Comparison of ENCODE assay signal across 28 cellular contexts in genomic region chr7:98758157-98758556, GRCh38.
"Had no signal": no experiment of that assay in that cellular context is flagged by ENCODE, and none has a peak within 500 bp of the region (broad histone marks: within the 10 kb centered on the region; RNA-seq: fewer than 3 reads in every experiment).

No MANE protein-coding gene starts in this region.

- H3K27me3 ChIP-seq: testis, thyroid gland, tibial artery, tibial nerve, transverse colon, upper lobe of left lung, upper lobe of right lung, uterus, vagina had no signal

- H3K4me1 ChIP-seq: stomach, suprapubic skin, testis, thyroid gland, tibial nerve, transverse colon, upper lobe of left lung, upper lobe of right lung, uterus had no signal

- H3K4me1 Mint-ChIP-seq: stimulated activated effector memory CD8-positive, alpha-beta T cell treated with anti-CD3 and anti-CD28 coated beads, Interleukin-12 subunit alpha, Interleukin-12 subunit beta, amount 100 ng/mL, for 72 hours; stimulated activated memory B cell treated with anti-CD40 and anti-IgM and Interleukin-4, amounts not matched to agents 10 μg/mL and 1 μg/mL and 100 μg/mL, for 72 hours; stimulated activated naive B cell treated with anti-CD40 and anti-IgM and Interleukin-4, amounts not matched to agents 10 μg/mL and 1 μg/mL and 100 μg/mL, for 72 hours; stimulated activated naive CD8-positive, alpha-beta T cell treated with anti-CD3 and anti-CD28 coated beads, Interleukin-15, amount 100 ng/mL, for 72 hours had no signal

- H3K4me3 ChIP-seq: stomach, suprapubic skin, testis, thoracic aorta, thyroid gland, tibial artery, tibial nerve, transverse colon, upper lobe of left lung, upper lobe of right lung, uterus, vagina had no signal

- H3K36me3 ChIP-seq: stomach, suprapubic skin, thoracic aorta, thyroid gland, tibial artery, tibial nerve, transverse colon, upper lobe of left lung, upper lobe of right lung, uterus, vagina had no signal

- DNase-seq: stimulated activated CD4-positive, alpha-beta T cell treated with anti-CD3 and anti-CD28 coated beads, Interleukin-2, amount 100 ng/mL, for 48 hours; stimulated activated CD4-positive, alpha-beta T cell treated with anti-CD3 and anti-CD28 coated beads, Interleukin-4, amount 100 ng/mL, for 1 hour; stimulated activated CD4-positive, alpha-beta T cell treated with anti-CD3 and anti-CD28 coated beads, Interleukin-4, amount 100 ng/mL, for 24 hours; stimulated activated CD4-positive, alpha-beta T cell treated with anti-CD3 and anti-CD28 coated beads, Interleukin-4, amount 100 ng/mL, for 4 hours; stimulated activated CD8-positive, alpha-beta memory T cell treated with anti-CD3 and anti-CD28 coated beads, Interleukin-4, amount 100 ng/mL, for 48 hours; stimulated activated naive B cell treated with anti-CD40 and anti-IgM and Interleukin-4, amounts not matched to agents 10 μg/mL and 1 μg/mL and 100 μg/mL, for 72 hours; stimulated activated naive CD4-positive, alpha-beta T cell; stimulated activated naive CD4-positive, alpha-beta T cell treated with Interleukin-2 at 50 U/mL for 16 hours; stimulated activated naive CD8-positive, alpha-beta T cell treated with anti-CD3 and anti-CD28 coated beads, Interleukin-15, amount 100 ng/mL, for 72 hours; stimulated activated naive CD8-positive, alpha-beta T cell treated with anti-CD3 and anti-CD28 coated beads, Interleukin-15, Interleukin-2, amounts not matched to agents 100 U/mL and 50 U/mL, for 24 hours; stomach; substantia nigra; testis; thyroid gland; tibial artery; transverse colon; trophoblast cell; upper lobe of left lung; upper lobe of right lung; uterus had no signal

- ATAC-seq: stimulated activated effector memory CD8-positive, alpha-beta T cell treated with anti-CD3 and anti-CD28 coated beads, Interleukin-12 subunit alpha, Interleukin-12 subunit beta, amount 100 ng/mL, for 72 hours; stimulated activated memory B cell treated with anti-CD40 and anti-IgM and Interleukin-4, amounts not matched to agents 10 μg/mL and 1 μg/mL and 100 μg/mL, for 72 hours; stimulated activated naive B cell treated with anti-CD40 and anti-IgM and Interleukin-4, amounts not matched to agents 10 μg/mL and 1 μg/mL and 100 μg/mL, for 72 hours; stimulated activated naive CD8-positive, alpha-beta T cell treated with anti-CD3 and anti-CD28 coated beads, Interleukin-15, amount 100 ng/mL, for 72 hours; stimulated activated naive CD8-positive, alpha-beta T cell treated with anti-CD3 and anti-CD28 coated beads, Interleukin-15, Interleukin-2, amounts not matched to agents 100 U/mL and 50 U/mL, for 24 hours; upper lobe of right lung had no signal

- H3K4me3 Mint-ChIP-seq: stimulated activated effector memory CD8-positive, alpha-beta T cell treated with anti-CD3 and anti-CD28 coated beads, Interleukin-12 subunit alpha, Interleukin-12 subunit beta, amount 100 ng/mL, for 72 hours; stimulated activated memory B cell treated with anti-CD40 and anti-IgM and Interleukin-4, amounts not matched to agents 10 μg/mL and 1 μg/mL and 100 μg/mL, for 72 hours; stimulated activated naive B cell treated with anti-CD40 and anti-IgM and Interleukin-4, amounts not matched to agents 10 μg/mL and 1 μg/mL and 100 μg/mL, for 72 hours; stimulated activated naive CD8-positive, alpha-beta T cell treated with anti-CD3 and anti-CD28 coated beads, Interleukin-15, amount 100 ng/mL, for 72 hours; stimulated activated naive CD8-positive, alpha-beta T cell treated with anti-CD3 and anti-CD28 coated beads, Interleukin-15, Interleukin-2, amounts not matched to agents 100 ng/mL and 50 ng/mL, for 24 hours; type B pancreatic cell had no signal

- H3K36me3 Mint-ChIP-seq: stimulated activated effector memory CD8-positive, alpha-beta T cell treated with anti-CD3 and anti-CD28 coated beads, Interleukin-12 subunit alpha, Interleukin-12 subunit beta, amount 100 ng/mL, for 72 hours; stimulated activated memory B cell treated with anti-CD40 and anti-IgM and Interleukin-4, amounts not matched to agents 10 μg/mL and 1 μg/mL and 100 μg/mL, for 72 hours; stimulated activated naive B cell treated with anti-CD40 and anti-IgM and Interleukin-4, amounts not matched to agents 10 μg/mL and 1 μg/mL and 100 μg/mL, for 72 hours; type B pancreatic cell had no signal

- H3K27ac Mint-ChIP-seq: stimulated activated effector memory CD8-positive, alpha-beta T cell treated with anti-CD3 and anti-CD28 coated beads, Interleukin-12 subunit alpha, Interleukin-12 subunit beta, amount 100 ng/mL, for 72 hours; stimulated activated memory B cell treated with anti-CD40 and anti-IgM and Interleukin-4, amounts not matched to agents 10 μg/mL and 1 μg/mL and 100 μg/mL, for 72 hours; stimulated activated naive B cell treated with anti-CD40 and anti-IgM and Interleukin-4, amounts not matched to agents 10 μg/mL and 1 μg/mL and 100 μg/mL, for 72 hours; stimulated activated naive CD8-positive, alpha-beta T cell treated with anti-CD3 and anti-CD28 coated beads, Interleukin-15, Interleukin-2, amounts not matched to agents 100 ng/mL and 50 ng/mL, for 24 hours; type B pancreatic cell had no signal

- H3K9me3 ChIP-seq: stomach, suprapubic skin, testis, thoracic aorta, thyroid gland, transverse colon, upper lobe of left lung, upper lobe of right lung, uterus, vagina had no signal

- H3K27ac ChIP-seq: stomach, suprapubic skin, testis, thyroid gland, tibial nerve, transverse colon, upper lobe of left lung, upper lobe of right lung, uterus, vagina had no signal
